ENCODE assay signal across 10 cellular contexts in the genomic region with DNA sequence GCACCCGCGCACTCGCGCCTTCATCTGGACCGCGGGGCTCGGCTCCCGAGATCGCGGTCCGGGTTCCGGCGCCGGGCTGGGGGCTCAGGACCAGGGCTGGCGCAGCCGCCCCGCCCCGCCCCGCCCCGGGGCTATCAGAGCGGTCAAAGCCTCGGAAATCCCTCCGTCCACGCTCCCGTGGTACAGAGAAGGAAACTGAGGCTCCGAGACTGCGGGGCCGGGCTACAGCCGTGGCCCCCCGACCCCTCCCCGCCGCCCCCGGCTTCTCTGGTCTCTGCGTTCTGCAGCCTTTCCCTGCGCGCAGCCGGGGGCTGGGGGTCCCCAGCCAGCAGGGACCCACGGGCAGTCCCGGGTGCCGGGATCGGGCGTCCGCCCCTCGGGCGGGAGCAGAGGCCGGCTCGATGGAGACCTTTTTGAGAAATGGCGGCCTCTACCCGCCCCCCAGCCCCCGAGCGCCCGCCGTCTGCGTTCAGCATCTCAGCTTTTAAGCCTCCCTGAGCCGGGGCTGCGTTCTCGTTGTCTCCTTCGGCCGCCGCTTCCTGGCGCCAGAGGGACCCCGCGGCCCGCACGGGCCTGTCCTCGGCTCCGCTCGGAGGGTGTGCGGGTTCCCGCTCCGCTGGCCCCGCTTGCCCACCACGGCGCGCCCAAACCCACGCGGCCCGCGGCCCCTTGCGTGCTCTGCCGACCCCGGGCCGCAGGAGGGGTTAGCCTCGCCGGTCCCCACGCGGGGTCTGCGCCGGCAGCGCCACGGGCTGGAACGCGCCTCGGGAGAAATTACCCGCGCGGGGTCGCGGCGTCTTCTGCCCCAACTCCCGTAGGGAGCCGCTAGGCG. TPM values are rescaled to one million over a fixed set of nuclear protein-coding genes. Genes with fewer than 3 reads are reported as not detected.
DNase-seq lines count a peak whose midpoint lies in the region; ATAC-seq and FAIRE-seq lines count a peak whose summit lies in the region.
"Had no signal": no experiment of that assay in that cellular context is flagged by ENCODE, and none has a peak within 500 bp of the region (broad histone marks: within the 10 kb centered on the region; RNA-seq: fewer than 3 reads in every experiment).

No MANE protein-coding gene starts in this region.

- H3K36me3 ChIP-seq in iPS DF 6.9 (ENCODE audit: control insufficient read depth, insufficient read depth, low read length) = no peaks in the 10 kb centered on the region

- H3K27me3 ChIP-seq in iPS DF 6.9 (ENCODE audit: control insufficient read depth, insufficient read depth, low read length) = peaks cover 76% of the 10 kb centered on the region

- no peak for FAIRE-seq in GM19239 (lab: Jason Lieb, UNC)

- H3K36me3 Mint-ChIP-seq in activated naive CD4-positive, alpha-beta T cell treated with anti-CD3 and anti-CD28 coated beads, Interleukin-2, amount 50 U/mL, for 72 hours = peaks cover 0 to 16% of the 10 kb centered on the region in 2 donors

- no peaks in the 10 kb centered on the region for H3K9me3 Mint-ChIP-seq in activated naive CD4-positive, alpha-beta T cell treated with anti-CD3 and anti-CD28 coated beads, Interleukin-2, amount 50 U/mL, for 72 hours
- H3K9me3 Mint-ChIP-seq: dendritic cell treated with granulocyte-macrophage colony-stimulating factor and Interleukin-4, amounts not matched to agents 40 ng/mL and 50 ng/mL, for 4 days had no signal

- peak; percentile 41 for DNase-seq in COR-L47 (lab: John Stamatoyannopoulos, UW)
- peak; percentile 32 for DNase-seq in NCI-H146 treated with DMSO at 0.1 percent for 48 hours (lab: John Stamatoyannopoulos, UW; ENCODE audit: unreplicated experiment)
- peak in 1 of 2 donors; percentile 63 for DNase-seq in activated naive CD4-positive, alpha-beta T cell treated with anti-CD3 and anti-CD28 coated beads, Interleukin-2, amount 50 U/mL, for 72 hours (ENCODE audit: low spot score in 2 of 2)
- no peak for DNase-seq in iPS DF 6.9 (ENCODE audit: low read depth, low spot score)
- DNase-seq in stimulated activated CD4-positive, alpha-beta T cell treated with anti-CD3 and anti-CD28 coated beads, Interleukin-1b, Interleukin-23, amount 100 ng/mL, for 48 hours = peak; percentile 37
- no peak for DNase-seq in GM19239 (ENCODE audit: insufficient read length, low spot score)
- no peak for DNase-seq in 8988T

- H3K9me3 ChIP-seq in iPS DF 6.9 (ENCODE audit: control insufficient read depth, insufficient read depth, low read length) = no peaks in the 10 kb centered on the region

- no CpG with 5 or more reads among the region's 103 CpGs for WGBS in iPS DF 6.9 (ENCODE audit: insufficient coverage, insufficient read length)

- H3K27ac Mint-ChIP-seq in activated naive CD4-positive, alpha-beta T cell treated with anti-CD3 and anti-CD28 coated beads, Interleukin-2, amount 50 U/mL, for 72 hours = no peak overlapping the region
- H3K27ac Mint-ChIP-seq: dendritic cell treated with granulocyte-macrophage colony-stimulating factor and Interleukin-4, amounts not matched to agents 40 ng/mL and 50 ng/mL, for 4 days had no signal

- H3K4me3 ChIP-seq in iPS DF 6.9 (ENCODE audit: low read length) = peak overlapping the region; percentile 26; the same call in 1 of the 2 replicates

- peaks cover 9% of the 10 kb centered on the region for H3K4me1 ChIP-seq in iPS DF 6.9 (ENCODE audit: control insufficient read depth, insufficient read depth, low read length)

- no peak overlapping the region for H3K27ac ChIP-seq in iPS DF 6.9 (ENCODE audit: low read length)

- peak; percentile 46 to 55 for ATAC-seq in activated naive CD4-positive, alpha-beta T cell treated with anti-CD3 and anti-CD28 coated beads, Interleukin-2, amount 50 U/mL, for 72 hours
- ATAC-seq in HG02610 (IDR thresholded peaks at IDR 0.05; ENCODE audit: unreplicated experiment) = no peak

RNA-seq across cellular contexts. Expression of a gene that starts 1.5 kb away (rescaled TPM):
- 100 to 1,000 TPM in 1 of 2 donors, 10 to 100 TPM in 1; 23.0 to 135 TPM for total RNA-seq in activated naive CD4-positive, alpha-beta T cell treated with anti-CD3 and anti-CD28 coated beads, Interleukin-2, amount 50 U/mL, for 72 hours
- total RNA-seq: subcutaneous adipose tissue had no signal

Comparison
In these comparisons a context has a peak if more than half of its experiments do, and no peak if none do; other contexts are left out.
1. DNase-seq: peak in COR-L47 (single experiment), NCI-H146 treated with DMSO at 0.1 percent for 48 hours (single experiment) and stimulated activated CD4-positive, alpha-beta T cell treated with anti-CD3 and anti-CD28 coated beads, Interleukin-1b, Interleukin-23, amount 100 ng/mL, for 48 hours (single experiment); none in iPS DF 6.9 (single experiment), GM19239 (single experiment) and 8988T (single experiment).